Comparison of ENCODE assay signal across 27 cellular contexts in genomic region chr1:169648187-169648586, GRCh38. TPM values are rescaled to one million over a fixed set of nuclear protein-coding genes. Genes with fewer than 3 reads are reported as not detected.
DNase-seq lines count a peak whose midpoint lies in the region; ATAC-seq and TF ChIP-seq lines count a peak whose summit lies in the region.
"Had no signal": no experiment of that assay in that cellular context is flagged by ENCODE, and none has a peak within 500 bp of the region (broad histone marks: within the 10 kb centered on the region; RNA-seq: fewer than 3 reads in every experiment).

No MANE protein-coding gene starts in this region.

- no peak overlapping the region for H3K27ac ChIP-seq in CD8-positive, alpha-beta T cell (ENCODE audit: low read depth, low read length)
- H3K27ac ChIP-seq: neural progenitor cell, right atrium auricular region, stomach, WERI-Rb-1 had no signal

- POLR2A ChIA-PET in activated CD4-positive, alpha-beta memory T cell treated with anti-CD3 and anti-CD28 coated beads for 36 hours (lab: Charles Lee) = no interaction called here
- POLR2A ChIA-PET in activated CD4-positive, alpha-beta memory T cell treated with anti-CD3 and anti-CD28 coated beads, Interleukin-2, amount 10 ng/mL, durations not matched to agents 7 days and 5 days (lab: Charles Lee) = no interaction called here
- POLR2A ChIA-PET in CD8-positive, alpha-beta T cell (lab: Charles Lee) = no interaction called here
- POLR2A ChIA-PET in Caco-2 (lab: Charles Lee) = no interaction called here

- H3K4me1 ChIP-seq in CD8-positive, alpha-beta T cell (ENCODE audit: insufficient read depth, low read length) = peaks cover 27% of the 10 kb centered on the region
- H3K4me1 ChIP-seq in Caco-2 = no peaks in the 10 kb centered on the region
- H3K4me1 ChIP-seq: neural progenitor cell, right atrium auricular region, stomach had no signal

- H3K9me3 ChIP-seq in CD8-positive, alpha-beta T cell (ENCODE audit: low read length) = no peaks in the 10 kb centered on the region
- no peaks in the 10 kb centered on the region for H3K9me3 ChIP-seq in Caco-2
- H3K9me3 ChIP-seq: right atrium auricular region, stomach had no signal

- no peak for TF ChIP-seq POLR2A in erythroblast (IDR thresholded peaks at IDR 0.05; ENCODE audit: low read length)

- peaks cover 39% of the 10 kb centered on the region for H3K4me1 Mint-ChIP-seq in activated CD4-positive, alpha-beta memory T cell treated with anti-CD3 and anti-CD28 coated beads for 36 hours (ENCODE audit: low read depth)
- peaks cover 18% of the 10 kb centered on the region for H3K4me1 Mint-ChIP-seq in activated CD4-positive, alpha-beta memory T cell treated with anti-CD3 and anti-CD28 coated beads, Interleukin-2, amount 10 ng/mL, durations not matched to agents 7 days and 5 days
- H3K4me1 Mint-ChIP-seq in CD8-positive, alpha-beta T cell (ENCODE audit: low read depth) = peaks cover 35% of the 10 kb centered on the region
- peaks cover 21% of the 10 kb centered on the region for H3K4me1 Mint-ChIP-seq in activated T-helper 17 cell treated with anti-CD3 and anti-CD28 coated beads, Interleukin-2, amount 50 U/mL, for 72 hours
- H3K4me1 Mint-ChIP-seq in nephron progenitor cell (no peaks in the 10 kb centered on the region), Caco-2 (ENCODE audit: low read depth, unreplicated experiment) (no peaks in the 10 kb centered on the region)
- H3K4me1 Mint-ChIP-seq: neural progenitor cell had no signal

- H3K27ac Mint-ChIP-seq in activated CD4-positive, alpha-beta memory T cell treated with anti-CD3 and anti-CD28 coated beads for 36 hours = peak overlapping the region; percentile 84
- H3K27ac Mint-ChIP-seq in activated CD4-positive, alpha-beta memory T cell treated with anti-CD3 and anti-CD28 coated beads, Interleukin-2, amount 10 ng/mL, durations not matched to agents 7 days and 5 days = no peak overlapping the region
- peak overlapping the region; percentile 76 for H3K27ac Mint-ChIP-seq in CD8-positive, alpha-beta T cell
- peak overlapping the region; percentile 66 for H3K27ac Mint-ChIP-seq in activated T-helper 17 cell treated with anti-CD3 and anti-CD28 coated beads, Interleukin-2, amount 50 U/mL, for 72 hours
- H3K27ac Mint-ChIP-seq in nephron progenitor cell = peak overlapping the region; percentile 6
- no peak overlapping the region for H3K27ac Mint-ChIP-seq in Caco-2 (ENCODE audit: unreplicated experiment)
- H3K27ac Mint-ChIP-seq: dendritic cell treated with granulocyte-macrophage colony-stimulating factor and Interleukin-4, amounts not matched to agents 40 ng/mL and 50 ng/mL, for 4 days; neural progenitor cell had no signal

- BruUV-seq in Caco-2 (replicated peaks; lab: Mats Ljungman, UMichigan) = no TSS peak

- no peak for DNase-seq in activated CD4-positive, alpha-beta memory T cell treated with anti-CD3 and anti-CD28 coated beads for 36 hours
- no peak for DNase-seq in activated CD4-positive, alpha-beta memory T cell treated with anti-CD3 and anti-CD28 coated beads, Interleukin-2, amount 10 ng/mL, durations not matched to agents 7 days and 5 days
- no peak for DNase-seq in CD8-positive, alpha-beta T cell
- DNase-seq in nephron progenitor cell (no peak), erythroblast (lab: John Stamatoyannopoulos, UW) (no peak), Caco-2 (no peak)
- DNase-seq: activated CD4-positive, alpha-beta T cell treated with anti-CD3 and anti-CD28 coated beads, Interleukin-2, amount 50 U/mL, for 48 hours; AML-193; DMS153; mammary epithelial cell; NCI-H1694 treated with DMSO at 0.1 percent for 48 hours; NCI-H446; NCI-H748 treated with DMSO at 0.1 percent for 48 hours; posterior cingulate gyrus; Right ventricle myocardium superior; small intestine; stomach; T1000; WERI-Rb-1 had no signal

- no peak for TF ChIP-seq CTCF in CD8-positive, alpha-beta T cell (IDR thresholded peaks at IDR 0.05)
- TF ChIP-seq CTCF in nephron progenitor cell (IDR thresholded peaks at IDR 0.05) = no peak
- no peak for TF ChIP-seq CTCF in Caco-2 (IDR thresholded peaks at IDR 0.05; ENCODE audit: insufficient read depth in 1 of 2, low read depth in 1 of 2, low read length in 1 of 2, severe bottlenecking in 1 of 2, unreplicated experiment in 1 of 2)

- peak overlapping the region; percentile 5 for H3K4me3 Mint-ChIP-seq in activated CD4-positive, alpha-beta memory T cell treated with anti-CD3 and anti-CD28 coated beads for 36 hours
- H3K4me3 Mint-ChIP-seq in activated CD4-positive, alpha-beta memory T cell treated with anti-CD3 and anti-CD28 coated beads, Interleukin-2, amount 10 ng/mL, durations not matched to agents 7 days and 5 days = no peak overlapping the region
- no peak overlapping the region for H3K4me3 Mint-ChIP-seq in CD8-positive, alpha-beta T cell
- H3K4me3 Mint-ChIP-seq in activated T-helper 17 cell treated with anti-CD3 and anti-CD28 coated beads, Interleukin-2, amount 50 U/mL, for 72 hours = peak overlapping the region; percentile 43
- no peak overlapping the region for H3K4me3 Mint-ChIP-seq in nephron progenitor cell
- no peak overlapping the region for H3K4me3 Mint-ChIP-seq in Caco-2 (ENCODE audit: unreplicated experiment)
- H3K4me3 Mint-ChIP-seq: dendritic cell treated with granulocyte-macrophage colony-stimulating factor and Interleukin-4, amounts not matched to agents 40 ng/mL and 50 ng/mL, for 4 days; IgD-negative memory B cell; neural progenitor cell had no signal

- no peak for ATAC-seq in CD8-positive, alpha-beta T cell
- no peak for ATAC-seq in activated T-helper 17 cell treated with anti-CD3 and anti-CD28 coated beads, Interleukin-2, amount 50 U/mL, for 72 hours (replicated peaks)
- ATAC-seq in GM19455 (IDR thresholded peaks at IDR 0.05; ENCODE audit: unreplicated experiment) = no peak
- ATAC-seq: Panc1 had no signal

- H3K36me3 ChIP-seq in CD8-positive, alpha-beta T cell (ENCODE audit: insufficient read depth, low read length) = no peaks in the 10 kb centered on the region
- H3K36me3 ChIP-seq in Caco-2 (ENCODE audit: control insufficient read depth, insufficient read depth, low read length) = no peaks in the 10 kb centered on the region
- H3K36me3 ChIP-seq: neural progenitor cell, right atrium auricular region, stomach, WERI-Rb-1 had no signal

- no peaks in the 10 kb centered on the region for H3K9me3 Mint-ChIP-seq in activated CD4-positive, alpha-beta memory T cell treated with anti-CD3 and anti-CD28 coated beads for 36 hours
- H3K9me3 Mint-ChIP-seq in activated CD4-positive, alpha-beta memory T cell treated with anti-CD3 and anti-CD28 coated beads, Interleukin-2, amount 10 ng/mL, durations not matched to agents 7 days and 5 days = peaks cover 6% of the 10 kb centered on the region
- H3K9me3 Mint-ChIP-seq in CD8-positive, alpha-beta T cell = no peaks in the 10 kb centered on the region
- H3K9me3 Mint-ChIP-seq in activated T-helper 17 cell treated with anti-CD3 and anti-CD28 coated beads, Interleukin-2, amount 50 U/mL, for 72 hours = peaks cover 10% of the 10 kb centered on the region
- H3K9me3 Mint-ChIP-seq in nephron progenitor cell (no peaks in the 10 kb centered on the region), Caco-2 (ENCODE audit: unreplicated experiment) (no peaks in the 10 kb centered on the region)
- H3K9me3 Mint-ChIP-seq: neural progenitor cell had no signal

- no peaks in the 10 kb centered on the region for H3K27me3 Mint-ChIP-seq in activated CD4-positive, alpha-beta memory T cell treated with anti-CD3 and anti-CD28 coated beads for 36 hours
- H3K27me3 Mint-ChIP-seq in activated CD4-positive, alpha-beta memory T cell treated with anti-CD3 and anti-CD28 coated beads, Interleukin-2, amount 10 ng/mL, durations not matched to agents 7 days and 5 days = no peaks in the 10 kb centered on the region
- no peaks in the 10 kb centered on the region for H3K27me3 Mint-ChIP-seq in CD8-positive, alpha-beta T cell (ENCODE audit: low read depth)
- no peaks in the 10 kb centered on the region for H3K27me3 Mint-ChIP-seq in activated T-helper 17 cell treated with anti-CD3 and anti-CD28 coated beads, Interleukin-2, amount 50 U/mL, for 72 hours
- H3K27me3 Mint-ChIP-seq in nephron progenitor cell (ENCODE audit: low read depth, poor library complexity) (peaks cover 3% of the 10 kb centered on the region), Caco-2 (ENCODE audit: insufficient read depth, unreplicated experiment) (peaks cover 17% of the 10 kb centered on the region)
- H3K27me3 Mint-ChIP-seq: dendritic cell treated with granulocyte-macrophage colony-stimulating factor and Interleukin-4, amounts not matched to agents 40 ng/mL and 50 ng/mL, for 4 days; IgD-negative memory B cell had no signal

- intact Hi-C loops in activated CD4-positive, alpha-beta memory T cell treated with anti-CD3 and anti-CD28 coated beads for 36 hours (cut with micrococcal nuclease) = no loop called here
- intact Hi-C loops in CD8-positive, alpha-beta T cell (cut with DNase I, micrococcal nuclease) = no loop called here
- intact Hi-C loops in Caco-2 (cut with micrococcal nuclease; ENCODE audit: unreplicated experiment) = no loop called here

- H3K27me3 ChIP-seq in CD8-positive, alpha-beta T cell (ENCODE audit: insufficient read depth, low read length) = no peaks in the 10 kb centered on the region
- no peaks in the 10 kb centered on the region for H3K27me3 ChIP-seq in Caco-2 (replicated peaks; ENCODE audit: control insufficient read depth, insufficient read depth, low read length)
- H3K27me3 ChIP-seq: neural progenitor cell, right atrium auricular region, stomach had no signal

- no peak overlapping the region for H3K4me3 ChIP-seq in CD8-positive, alpha-beta T cell (ENCODE audit: low read depth, low read length)
- no peak overlapping the region for H3K4me3 ChIP-seq in Caco-2 (ENCODE audit: low read depth, low read length)
- H3K4me3 ChIP-seq: neural progenitor cell, right atrium auricular region, stomach had no signal

- peaks cover 3% of the 10 kb centered on the region for H3K36me3 Mint-ChIP-seq in activated CD4-positive, alpha-beta memory T cell treated with anti-CD3 and anti-CD28 coated beads for 36 hours
- peaks cover 4% of the 10 kb centered on the region for H3K36me3 Mint-ChIP-seq in activated CD4-positive, alpha-beta memory T cell treated with anti-CD3 and anti-CD28 coated beads, Interleukin-2, amount 10 ng/mL, durations not matched to agents 7 days and 5 days (ENCODE audit: low read depth)
- H3K36me3 Mint-ChIP-seq in CD8-positive, alpha-beta T cell = no peaks in the 10 kb centered on the region
- H3K36me3 Mint-ChIP-seq in activated T-helper 17 cell treated with anti-CD3 and anti-CD28 coated beads, Interleukin-2, amount 50 U/mL, for 72 hours (ENCODE audit: low read depth) = no peaks in the 10 kb centered on the region
- no peaks in the 10 kb centered on the region for H3K36me3 Mint-ChIP-seq in nephron progenitor cell (ENCODE audit: low read depth)
- no peaks in the 10 kb centered on the region for H3K36me3 Mint-ChIP-seq in Caco-2 (ENCODE audit: insufficient read depth, unreplicated experiment)
- H3K36me3 Mint-ChIP-seq: neural progenitor cell had no signal

- CTCF ChIA-PET in activated CD4-positive, alpha-beta memory T cell treated with anti-CD3 and anti-CD28 coated beads for 36 hours (lab: Charles Lee) = no interaction called here
- CTCF ChIA-PET in activated CD4-positive, alpha-beta memory T cell treated with anti-CD3 and anti-CD28 coated beads, Interleukin-2, amount 10 ng/mL, durations not matched to agents 7 days and 5 days (lab: Charles Lee) = no interaction called here
- CTCF ChIA-PET in CD8-positive, alpha-beta T cell (lab: Charles Lee) = interaction anchor here (1.0 to 1.6 kb wide), 2 partner anchors 62 to 64 kb away, joined by 4 to 5 read pairs; partner anchors contain the start of gene F5
- CTCF ChIA-PET in Caco-2 (lab: Charles Lee) = no interaction called here

RNA-seq across cellular contexts. Expression of gene SELP, which starts 18.3 kb away (rescaled TPM):
- total RNA-seq in activated CD4-positive, alpha-beta memory T cell treated with anti-CD3 and anti-CD28 coated beads for 36 hours = under 1 TPM; 0.70 to 0.97 TPM
- total RNA-seq in activated CD4-positive, alpha-beta memory T cell treated with anti-CD3 and anti-CD28 coated beads, Interleukin-2, amount 10 ng/mL, durations not matched to agents 7 days and 5 days = under 1 TPM; 0.45 to 0.83 TPM
- total RNA-seq in CD8-positive, alpha-beta T cell = under 1 TPM; 0.43 to 0.81 TPM
- total RNA-seq in activated T-helper 17 cell treated with anti-CD3 and anti-CD28 coated beads, Interleukin-2, amount 50 U/mL, for 72 hours = under 1 TPM; 0.39 to 0.90 TPM
- total RNA-seq in Caco-2 (2022) = not detected in 2 replicates
- total RNA-seq: A673, mammary epithelial cell had no signal

Comparison
In these comparisons a context has a peak if more than half of its experiments do, and no peak if none do; other contexts are left out.
1. H3K27ac Mint-ChIP-seq: peak in activated CD4-positive, alpha-beta memory T cell treated with anti-CD3 and anti-CD28 coated beads for 36 hours (single experiment), CD8-positive, alpha-beta T cell (single experiment), activated T-helper 17 cell treated with anti-CD3 and anti-CD28 coated beads, Interleukin-2, amount 50 U/mL, for 72 hours (single experiment) and nephron progenitor cell (single experiment); none in activated CD4-positive, alpha-beta memory T cell treated with anti-CD3 and anti-CD28 coated beads, Interleukin-2, amount 10 ng/mL, durations not matched to agents 7 days and 5 days (single experiment) and Caco-2 (single experiment).
2. H3K4me3 Mint-ChIP-seq: peak in activated CD4-positive, alpha-beta memory T cell treated with anti-CD3 and anti-CD28 coated beads for 36 hours (single experiment) and activated T-helper 17 cell treated with anti-CD3 and anti-CD28 coated beads, Interleukin-2, amount 50 U/mL, for 72 hours (single experiment); none in activated CD4-positive, alpha-beta memory T cell treated with anti-CD3 and anti-CD28 coated beads, Interleukin-2, amount 10 ng/mL, durations not matched to agents 7 days and 5 days (single experiment), CD8-positive, alpha-beta T cell (single experiment), nephron progenitor cell (single experiment) and Caco-2 (single experiment).